In genomic region chr10:44971419-44971818, GRCh38 we compare ENCODE assay signal across 23 cellular contexts. TPM values are rescaled to one million over a fixed set of nuclear protein-coding genes. Genes with fewer than 3 reads are reported as not detected.
DNase-seq lines count a peak whose midpoint lies in the region; ATAC-seq, FAIRE-seq and TF ChIP-seq lines count a peak whose summit lies in the region.
"Had no signal": no experiment of that assay in that cellular context is flagged by ENCODE, and none has a peak within 500 bp of the region (broad histone marks: within the 10 kb centered on the region; RNA-seq: fewer than 3 reads in every experiment).

No MANE protein-coding gene starts in this region.

- no peak for TF ChIP-seq CTCF in KMS-11 (conservative IDR thresholded peaks at IDR 0.05; ENCODE audit: low read depth, low read length)
- no peak for TF ChIP-seq CTCF in lower lobe of right lung (IDR thresholded peaks at IDR 0.05)
- TF ChIP-seq CTCF in spleen (IDR thresholded peaks at IDR 0.05 in 8 of 11, conservative IDR thresholded peaks at IDR 0.05 in 3 of 11), result no peak
- no peak for TF ChIP-seq CTCF in foreskin keratinocyte (conservative IDR thresholded peaks at IDR 0.05)

- no peak for FAIRE-seq in GM12891 (lab: Jason Lieb, UNC)
- FAIRE-seq: A204.1 had no signal

- no peaks in the 10 kb centered on the region for H3K27me3 ChIP-seq in BLaER1 treated with 17β-estradiol and CSF1 and Interleukin-3, amounts not matched to agents 10 nM and 100 nM
- no peaks in the 10 kb centered on the region for H3K27me3 ChIP-seq in KMS-11 (ENCODE audit: insufficient read depth, low read depth)
- no peaks in the 10 kb centered on the region for H3K27me3 ChIP-seq in lower lobe of right lung (ENCODE audit: low read depth)
- no peaks in the 10 kb centered on the region for H3K27me3 ChIP-seq in spleen (replicated peaks in 1 of 7)
- H3K27me3 ChIP-seq in foreskin keratinocyte, result no peaks in the 10 kb centered on the region

- H3K9me3 ChIP-seq in BLaER1 treated with 17β-estradiol and CSF1 and Interleukin-3, amounts not matched to agents 10 nM and 100 nM (replicated peaks in 1 of 11), result no peaks in the 10 kb centered on the region
- no peaks in the 10 kb centered on the region for H3K9me3 ChIP-seq in lower lobe of right lung
- no peaks in the 10 kb centered on the region for H3K9me3 ChIP-seq in spleen

- no peak overlapping the region for H2AFZ ChIP-seq in KMS-11 (ENCODE audit: low read depth)
- H2AFZ ChIP-seq: PC-9 had no signal

- no peak for DNase-seq in lower lobe of right lung
- peak; percentile 79 for DNase-seq in spleen
- no peak for DNase-seq in GM12891 (ENCODE audit: insufficient read length, low spot score)
- no peak for DNase-seq in foreskin keratinocyte
- DNase-seq: CD4-positive, CD25-positive, alpha-beta regulatory T cell; EL; H9; HFFc6; KG1; NCI-H1105; NCI-H146; NCI-H2029; NCI-H226; NCI-H510A treated with DMSO at 0.1 percent for 48 hours; NCI-H748 treated with DMSO at 0.1 percent for 48 hours; PC-9; RPMI8226; SHP77 treated with DMSO at 0.1 percent for 48 hours had no signal

- H3K4me1 ChIP-seq in BLaER1 treated with 17β-estradiol and CSF1 and Interleukin-3, amounts not matched to agents 10 nM and 100 nM, result peaks cover 72 to 97% (median 94%) of the 10 kb centered on the region in 10 experiments
- peaks cover 97% of the 10 kb centered on the region for H3K4me1 ChIP-seq in KMS-11 (ENCODE audit: low read depth, poor library complexity, severe bottlenecking)
- peaks cover 75% of the 10 kb centered on the region for H3K4me1 ChIP-seq in lower lobe of right lung
- peaks cover 35 to 99% (median 62%) of the 10 kb centered on the region in 6 donors for H3K4me1 ChIP-seq in spleen
- no peaks in the 10 kb centered on the region for H3K4me1 ChIP-seq in foreskin keratinocyte

- H3K4me2 ChIP-seq in BLaER1 treated with 17β-estradiol and CSF1 and Interleukin-3, amounts not matched to agents 10 nM and 100 nM, result peak overlapping the region in 7 of 11 experiments; percentile 9 to 100 (median 99); a peak in 13 of 22 replicates
- H3K4me2 ChIP-seq in KMS-11, result peak overlapping the region; percentile 88
- H3K4me2 ChIP-seq: PC-9 had no signal

- peak overlapping the region in 5 of 11 experiments; percentile 9 to 76 (median 69); a peak in 6 of 22 replicates for H3K9ac ChIP-seq in BLaER1 treated with 17β-estradiol and CSF1 and Interleukin-3, amounts not matched to agents 10 nM and 100 nM
- H3K9ac ChIP-seq in KMS-11, result no peak overlapping the region

- 85 to 97% (median 86%) methylated on average over 11 of the region's 11 CpGs for WGBS in spleen, 5 donors

- peaks cover 0 to 71% (median 34%) of the 10 kb centered on the region in 11 experiments; a peak in 18 of 22 replicates for H3K36me3 ChIP-seq in BLaER1 treated with 17β-estradiol and CSF1 and Interleukin-3, amounts not matched to agents 10 nM and 100 nM
- H3K36me3 ChIP-seq in KMS-11 (ENCODE audit: insufficient read depth) (peaks cover 9% of the 10 kb centered on the region; the same call in 1 of the 2 replicates), lower lobe of right lung (peaks cover 36% of the 10 kb centered on the region), spleen (peaks cover 0 to 40% (median 0%) of the 10 kb centered on the region in 6 donors)

- ATAC-seq in lower lobe of right lung (no peak), foreskin keratinocyte (no peak), HG02798 (IDR thresholded peaks at IDR 0.05; ENCODE audit: poor library complexity, unreplicated experiment) (no peak), HG03039 (IDR thresholded peaks at IDR 0.05; ENCODE audit: unreplicated experiment) (no peak)

- intact Hi-C loops in lower lobe of right lung (cut with DNase I), result no loop called here
- intact Hi-C loops in spleen (cut with DNase I; ENCODE audit: low total_unique reads), result no loop called here

- H3K27ac ChIP-seq in BLaER1 treated with 17β-estradiol and CSF1 and Interleukin-3, amounts not matched to agents 10 nM and 100 nM, result peak overlapping the region in 10 of 11 experiments; percentile 23 to 98 (median 92); a peak in 19 of 22 replicates
- peak overlapping the region; percentile 66; the same call in 1 of the 2 replicates for H3K27ac ChIP-seq in KMS-11
- peak overlapping the region; percentile 46 for H3K27ac ChIP-seq in lower lobe of right lung
- H3K27ac ChIP-seq in spleen, result peak overlapping the region in 3 of 8 donors; percentile 13 to 34 (median 16)
- H3K27ac ChIP-seq in foreskin keratinocyte, result no peak overlapping the region
- H3K27ac ChIP-seq: PC-9 had no signal

- H3K79me2 ChIP-seq in KMS-11 (ENCODE audit: insufficient read depth, low read depth), result peaks cover 66% of the 10 kb centered on the region

- peak overlapping the region in 2 of 10 experiments; percentile 5 to 6; a peak in 1 of 20 replicates for H3K4me3 ChIP-seq in BLaER1 treated with 17β-estradiol and CSF1 and Interleukin-3, amounts not matched to agents 10 nM and 100 nM
- no peak overlapping the region for H3K4me3 ChIP-seq in KMS-11 (IDR thresholded peaks at IDR 0.05; ENCODE audit: insufficient read depth, low read depth, low read length)
- H3K4me3 ChIP-seq in lower lobe of right lung, result no peak overlapping the region
- H3K4me3 ChIP-seq in spleen, result no peak overlapping the region
- H3K4me3 ChIP-seq: PC-9 had no signal

- TF ChIP-seq POLR2A in spleen (IDR thresholded peaks at IDR 0.05) (no peak), GM12891 (IDR thresholded peaks at IDR 0.05; ENCODE audit: low read depth, low read length) (no peak)

- peaks cover 0 to 16% (median 1%) of the 10 kb centered on the region in 11 experiments; a peak in 7 of 22 replicates for H4K20me1 ChIP-seq in BLaER1 treated with 17β-estradiol and CSF1 and Interleukin-3, amounts not matched to agents 10 nM and 100 nM
- no peaks in the 10 kb centered on the region for H4K20me1 ChIP-seq in KMS-11 (ENCODE audit: insufficient read depth)

TF ChIP-seq in GM12891, 5 proteins besides CTCF, POLR2A, EP300 and RAD21:
- TF ChIP-seq PAX5 (IDR thresholded peaks at IDR 0.05; ENCODE audit: insufficient read depth, low read length, severe bottlenecking) (no peak), POU2F2 (IDR thresholded peaks at IDR 0.05; ENCODE audit: low read depth, low read length) (no peak), POLR2AphosphoS5 (IDR thresholded peaks at IDR 0.05; ENCODE audit: low read depth, low read length) (no peak), TAF1 (IDR thresholded peaks at IDR 0.05; ENCODE audit: low read depth, low read length) (no peak), SPI1 (IDR thresholded peaks at IDR 0.05; ENCODE audit: low read depth, low read length) (no peak)

RNA-seq across cellular contexts. Expression of gene DEPP1, which starts 7.2 kb away (rescaled TPM):
- total RNA-seq in lower lobe of right lung, result 108 TPM
- total RNA-seq in spleen, result 10 to 100 TPM in 6 of 7 donors, 1 to 10 TPM in 1; 9.5 to 90.1 (median 21.1) TPM
- polyA plus RNA-seq in spleen, result 10 to 100 TPM; 13.3 to 36.5 (median 15.7) TPM
- 2.6 TPM for polyA plus RNA-seq in GM12891 (2012; ENCODE audit: low read depth, missing spikeins)
- 0.60 and 0.75 TPM in 2 replicates for total RNA-seq in foreskin keratinocyte
- 0.56 and 0.84 TPM in 2 replicates for polyA plus RNA-seq in foreskin keratinocyte
- polyA plus RNA-seq: CD4-positive, CD25-positive, alpha-beta regulatory T cell had no signal

RNA-seq across cellular contexts. Expression of gene RASSF4, which starts 11.8 kb away (rescaled TPM):
- 49.0 TPM for total RNA-seq in lower lobe of right lung
- total RNA-seq in spleen, result 10 to 100 TPM; 70.8 to 96.2 (median 73.7) TPM
- 10 to 100 TPM; 36.7 to 61.0 (median 38.2) TPM for polyA plus RNA-seq in spleen
- 41.3 TPM for polyA plus RNA-seq in GM12891 (2012; ENCODE audit: low read depth, missing spikeins)
- total RNA-seq in foreskin keratinocyte, result 0.21 and 0.51 TPM in 2 replicates
- 0.31 and 0.34 TPM in 2 replicates for polyA plus RNA-seq in foreskin keratinocyte

RNA-seq across cellular contexts. Expression of gene ZNF22, which starts 29.3 kb away (rescaled TPM):
- total RNA-seq in lower lobe of right lung (22.1 TPM), spleen (10 to 100 TPM; 22.7 to 28.3 (median 25.8) TPM), foreskin keratinocyte (16.6 and 18.7 TPM in 2 replicates)
- polyA plus RNA-seq in spleen (10 to 100 TPM; 25.9 to 33.6 (median 31.5) TPM), foreskin keratinocyte (9.5 and 12.2 TPM in 2 replicates)
- 15.1 TPM for polyA plus RNA-seq in GM12891 (2012; ENCODE audit: low read depth, missing spikeins)

Comparison
In these comparisons a context has a peak if more than half of its experiments do, and no peak if none do; other contexts are left out.
1. RNA of gene RASSF4, which starts 11.8 kb away (total RNA-seq): 70.8 to 96.2 TPM in spleen and 49.0 TPM in lower lobe of right lung (single experiment); 0.21 to 0.51 TPM in foreskin keratinocyte; every median in the first group is over 10 times any median in the second.